13 cellular contexts compared by ENCODE assay signal in genomic region chr16:64892843-64893242, GRCh38.
DNase-seq lines count a peak whose midpoint lies in the region; ATAC-seq and TF ChIP-seq lines count a peak whose summit lies in the region.
"Had no signal": no experiment of that assay in that cellular context is flagged by ENCODE, and none has a peak within 500 bp of the region (broad histone marks: within the 10 kb centered on the region; RNA-seq: fewer than 3 reads in every experiment).

No MANE protein-coding gene starts in this region.

- DNase-seq in GM23248 (peak; percentile 94), adipocyte (ENCODE audit: low read depth) (peak; percentile 85), fibroblast of pulmonary artery (ENCODE audit: low read depth) (peak; percentile 76), smooth muscle cell (lab: John Stamatoyannopoulos, UW; ENCODE audit: unreplicated experiment) (no peak), ACHN (no peak), GM10248 (ENCODE audit: extremely low spot score) (no peak)
- DNase-seq: activated naive CD8-positive, alpha-beta T cell treated with anti-CD3 and anti-CD28 coated beads for 36 hours; effector memory CD8-positive, alpha-beta T cell; KBM-7; right cardiac atrium; WERI-Rb-1 had no signal

- peak overlapping the region; percentile 86 for H3K4me2 ChIP-seq in GM23248 (ENCODE audit: unreplicated experiment)
- H3K4me2 ChIP-seq in smooth muscle cell, result peak overlapping the region; percentile 78

- in situ Hi-C loops in GM23248 (cut with MboI), result no loop called here
- in situ Hi-C loops in ACHN (cut with HindIII; ENCODE audit: low pct_ligation_motif_present, low pct_unique_long_range_greater_than_20kb, low sequenced_read_pairs), result no loop called here

- H3K36me3 ChIP-seq in GM23248 (ENCODE audit: low read depth), result no peaks in the 10 kb centered on the region
- H3K36me3 ChIP-seq in adipocyte (ENCODE audit: control insufficient read depth, insufficient read depth, low read length, severe bottlenecking), result no peaks in the 10 kb centered on the region
- H3K36me3 ChIP-seq in smooth muscle cell (ENCODE audit: low read depth), result no peaks in the 10 kb centered on the region
- H3K36me3 ChIP-seq: WERI-Rb-1 had no signal

- CTCF ChIA-PET in GM10248 (lab: Yijun Ruan, JAX), result interaction anchor here (0.8 kb wide), 1 partner anchor 28 kb away, joined by 3 read pairs; no protein-coding TSS in a partner anchor

- POLR2A ChIA-PET in GM10248 (lab: Yijun Ruan, JAX), result no interaction called here

- H3K9me2 ChIP-seq in GM23248 (ENCODE audit: insufficient read depth), result no peaks in the 10 kb centered on the region

- H3K9me3 ChIP-seq in GM23248 (ENCODE audit: low read depth), result no peaks in the 10 kb centered on the region
- H3K9me3 ChIP-seq in adipocyte (ENCODE audit: control insufficient read depth, low read length), result no peaks in the 10 kb centered on the region
- no peaks in the 10 kb centered on the region for H3K9me3 ChIP-seq in smooth muscle cell (replicated peaks; ENCODE audit: low read depth)

- ATAC-seq in GM19455 (IDR thresholded peaks at IDR 0.05; ENCODE audit: unreplicated experiment), result no peak
- ATAC-seq: effector memory CD8-positive, alpha-beta T cell; right cardiac atrium; Right ventricle myocardium inferior had no signal

- TF ChIP-seq CTCF in fibroblast of pulmonary artery (IDR thresholded peaks at IDR 0.05; ENCODE audit: low read length, missing control alignments) (no peak), smooth muscle cell (IDR thresholded peaks at IDR 0.05; ENCODE audit: borderline replicate concordance, insufficient read depth, poor library complexity, severe bottlenecking) (no peak), GM10248 (IDR thresholded peaks at IDR 0.05; ENCODE audit: control extremely low read depth, extremely low read depth, low read depth, missing control alignments) (no peak)

- H3K79me2 ChIP-seq in GM23248 (ENCODE audit: insufficient read depth), result no peaks in the 10 kb centered on the region
- H3K79me2 ChIP-seq in smooth muscle cell (ENCODE audit: low read depth), result no peaks in the 10 kb centered on the region

- no peaks in the 10 kb centered on the region for H4K20me1 ChIP-seq in GM23248 (ENCODE audit: insufficient read depth)
- H4K20me1 ChIP-seq in smooth muscle cell (ENCODE audit: low read depth), result no peaks in the 10 kb centered on the region

- peaks cover 12% of the 10 kb centered on the region for H3F3A ChIP-seq in GM23248 (ENCODE audit: insufficient read depth)
- peaks cover 4% of the 10 kb centered on the region for H3F3A ChIP-seq in smooth muscle cell (ENCODE audit: low read depth)

- peak overlapping the region; percentile 68 for H3K4me3 ChIP-seq in GM23248
- H3K4me3 ChIP-seq in adipocyte (ENCODE audit: low read length), result peak overlapping the region; percentile 34
- no peak overlapping the region for H3K4me3 ChIP-seq in fibroblast of pulmonary artery (replicated peaks; ENCODE audit: low read depth, low read length)
- H3K4me3 ChIP-seq in smooth muscle cell, result no peak overlapping the region

- WGBS in GM23248 (ENCODE audit: low coverage in 1 of 2, low lambda C conversion rate in 2 of 2, missing lambda C conversion rate in 2 of 2), 2 experiments, result 7 to 9% methylated on average over 2 of the region's 2 CpGs
- 19% methylated on average over 2 of the region's 2 CpGs for WGBS in smooth muscle cell (ENCODE audit: low lambda C conversion rate)

- peak overlapping the region; percentile 61 for H2AFZ ChIP-seq in GM23248
- H2AFZ ChIP-seq in smooth muscle cell (ENCODE audit: low read depth), result no peak overlapping the region

- H3K27ac ChIP-seq in GM23248 (peak overlapping the region; percentile 83), smooth muscle cell (ENCODE audit: low read depth) (peak overlapping the region; percentile 94)
- H3K27ac ChIP-seq: WERI-Rb-1 had no signal

- H3K9ac ChIP-seq in GM23248 (peak overlapping the region; percentile 69), adipocyte (ENCODE audit: low read length) (no peak overlapping the region), smooth muscle cell (ENCODE audit: low read depth) (peak overlapping the region; percentile 77)

- H3K27me3 ChIP-seq in GM23248 (replicated peaks; ENCODE audit: insufficient read depth) (no peaks in the 10 kb centered on the region), adipocyte (replicated peaks; ENCODE audit: control insufficient read depth, insufficient read depth, low read length) (no peaks in the 10 kb centered on the region), smooth muscle cell (ENCODE audit: low read depth) (no peaks in the 10 kb centered on the region)

- H3K4me1 ChIP-seq in GM23248 (ENCODE audit: insufficient read depth), result peaks cover 24% of the 10 kb centered on the region
- H3K4me1 ChIP-seq in adipocyte (ENCODE audit: control insufficient read depth, insufficient read depth, low read length), result peaks cover 16% of the 10 kb centered on the region
- H3K4me1 ChIP-seq in smooth muscle cell (ENCODE audit: low read depth), result peaks cover 9% of the 10 kb centered on the region

Comparison
In these comparisons a context has a peak if more than half of its experiments do, and no peak if none do; other contexts are left out.
1. DNase-seq: peak in GM23248 (single experiment), adipocyte (single experiment) and fibroblast of pulmonary artery (single experiment); none in smooth muscle cell (single experiment), ACHN (single experiment) and GM10248 (single experiment).
2. H3K4me3 ChIP-seq: peak in GM23248 (single experiment) and adipocyte (single experiment); none in fibroblast of pulmonary artery (single experiment) and smooth muscle cell (single experiment).